ENCODE assay signal across 15 cellular contexts in genomic region chr15:39629906-39630305, GRCh38. TPM values are rescaled to one million over a fixed set of nuclear protein-coding genes. Genes with fewer than 3 reads are reported as not detected.
A peak's percentile ranks its signal among the peaks of the same experiment; 100 is the strongest.
DNase-seq lines count a peak whose midpoint lies in the region; ATAC-seq and FAIRE-seq lines count a peak whose summit lies in the region.
"Had no signal": no experiment of that assay in that cellular context is flagged by ENCODE, and none has a peak within 500 bp of the region (broad histone marks: within the 10 kb centered on the region; RNA-seq: fewer than 3 reads in every experiment).

No MANE protein-coding gene starts in this region.

- no peak for FAIRE-seq in GM19239 (lab: Jason Lieb, UNC)
- FAIRE-seq: D721Med had no signal

- no peaks in the 10 kb centered on the region for H3K9me3 ChIP-seq in CD8-positive, alpha-beta memory T cell (ENCODE audit: low read length)
- H3K9me3 ChIP-seq in mucosa of rectum (ENCODE audit: control insufficient read depth in 2 of 2, low read length in 2 of 2) = no peaks in the 10 kb centered on the region
- H3K9me3 ChIP-seq: esophagus muscularis mucosa, right atrium auricular region, thoracic aorta had no signal

- H3K4me3 ChIP-seq in CD8-positive, alpha-beta memory T cell (ENCODE audit: low read length) = no peak overlapping the region
- H3K4me3 ChIP-seq in mucosa of rectum (ENCODE audit: low read length in 2 of 2) = peak overlapping the region in 1 of 2 donors; percentile 29
- H3K4me3 ChIP-seq: esophagus muscularis mucosa, PC-9, right atrium auricular region, thoracic aorta had no signal

- H3K4me3 Mint-ChIP-seq in CD8-positive, alpha-beta memory T cell = peak overlapping the region in 5 of 7 donors; percentile 16 to 80 (median 63)
- no peak overlapping the region for H3K4me3 Mint-ChIP-seq in activated naive CD8-positive, alpha-beta T cell treated with anti-CD3 and anti-CD28 coated beads for 36 hours
- H3K4me3 Mint-ChIP-seq: mesothelial cell of epicardium had no signal

- H3K4me1 Mint-ChIP-seq in CD8-positive, alpha-beta memory T cell = peaks cover 63 to 65% (median 65%) of the 10 kb centered on the region in 3 donors
- H3K4me1 Mint-ChIP-seq in activated naive CD8-positive, alpha-beta T cell treated with anti-CD3 and anti-CD28 coated beads for 36 hours = peaks cover 48% of the 10 kb centered on the region

- H3K27ac Mint-ChIP-seq in CD8-positive, alpha-beta memory T cell = peak overlapping the region; percentile 87 to 100 (median 98)
- peak overlapping the region; percentile 84 for H3K27ac Mint-ChIP-seq in activated naive CD8-positive, alpha-beta T cell treated with anti-CD3 and anti-CD28 coated beads for 36 hours
- H3K27ac Mint-ChIP-seq: mesothelial cell of epicardium had no signal

- CTCF ChIA-PET in CD8-positive, alpha-beta memory T cell (lab: Charles Lee) = interaction anchor here (0.8 to 2.3 kb wide), 5 partner anchors 11 to 128 kb away, joined by 3 to 12 read pairs (median 6); no protein-coding TSS in a partner anchor

- H3K27ac ChIP-seq in CD8-positive, alpha-beta memory T cell (ENCODE audit: low read depth, low read length) = peak overlapping the region; percentile 51
- peak overlapping the region; percentile 93 to 95 for H3K27ac ChIP-seq in mucosa of rectum (ENCODE audit: low read depth in 2 of 2, low read length in 2 of 2)
- H3K27ac ChIP-seq: PC-9, thoracic aorta had no signal

- POLR2A ChIA-PET in CD8-positive, alpha-beta memory T cell (lab: Charles Lee) = interaction anchor here (1.1 kb wide), 1 partner anchor 18 kb away, joined by 3 read pairs; no protein-coding TSS in a partner anchor

- H3K9ac ChIP-seq in mucosa of rectum (ENCODE audit: low read depth in 1 of 2, low read length in 2 of 2) = peak overlapping the region; percentile 5 to 58

- no peaks in the 10 kb centered on the region for H3K27me3 ChIP-seq in CD8-positive, alpha-beta memory T cell (ENCODE audit: insufficient read depth, low read length, poor library complexity, severe bottlenecking)
- no peaks in the 10 kb centered on the region for H3K27me3 ChIP-seq in mucosa of rectum (ENCODE audit: control insufficient read depth in 2 of 2, insufficient read depth in 2 of 2, low read length in 2 of 2)
- H3K27me3 ChIP-seq: esophagus muscularis mucosa, right atrium auricular region had no signal

- ATAC-seq in GM18909 (IDR thresholded peaks at IDR 0.05; ENCODE audit: poor library complexity, unreplicated experiment) (no peak), HG02642 (IDR thresholded peaks at IDR 0.05; ENCODE audit: poor library complexity, unreplicated experiment) (no peak)

- peaks cover 64% of the 10 kb centered on the region for H3K4me1 ChIP-seq in CD8-positive, alpha-beta memory T cell (ENCODE audit: insufficient read depth, low read length)
- H3K4me1 ChIP-seq in mucosa of rectum (ENCODE audit: control insufficient read depth in 2 of 2, insufficient read depth in 2 of 2, low read length in 2 of 2) = peaks cover 44 to 63% of the 10 kb centered on the region in 2 donors

- no peaks in the 10 kb centered on the region for H3K36me3 ChIP-seq in CD8-positive, alpha-beta memory T cell (ENCODE audit: insufficient read depth, low read length)
- no peaks in the 10 kb centered on the region for H3K36me3 ChIP-seq in mucosa of rectum (ENCODE audit: control insufficient read depth in 2 of 2, insufficient read depth in 2 of 2, low read length in 2 of 2)
- H3K36me3 ChIP-seq: esophagus muscularis mucosa, right atrium auricular region, thoracic aorta had no signal

- no peaks in the 10 kb centered on the region for H3K27me3 Mint-ChIP-seq in CD8-positive, alpha-beta memory T cell
- H3K27me3 Mint-ChIP-seq in activated naive CD8-positive, alpha-beta T cell treated with anti-CD3 and anti-CD28 coated beads for 36 hours = no peaks in the 10 kb centered on the region
- H3K27me3 Mint-ChIP-seq: brain had no signal

- DNase-seq in CD8-positive, alpha-beta memory T cell = no peak
- DNase-seq in NCI-H1694 treated with DMSO at 0.1 percent for 48 hours (lab: John Stamatoyannopoulos, UW) (peak; percentile 34), GM19239 (ENCODE audit: insufficient read length, low spot score) (no peak)
- no peak for DNase-seq in activated naive CD8-positive, alpha-beta T cell treated with anti-CD3 and anti-CD28 coated beads for 36 hours
- DNase-seq: PC-9, T1000 had no signal

- peaks cover 0 to 1% (median 0%) of the 10 kb centered on the region in 5 donors for H3K9me3 Mint-ChIP-seq in CD8-positive, alpha-beta memory T cell
- H3K9me3 Mint-ChIP-seq in activated naive CD8-positive, alpha-beta T cell treated with anti-CD3 and anti-CD28 coated beads for 36 hours = peaks cover 9% of the 10 kb centered on the region
- H3K9me3 Mint-ChIP-seq: mesothelial cell of epicardium had no signal

- peaks cover 1 to 27% (median 3%) of the 10 kb centered on the region in 3 donors for H3K36me3 Mint-ChIP-seq in CD8-positive, alpha-beta memory T cell
- peaks cover 23% of the 10 kb centered on the region for H3K36me3 Mint-ChIP-seq in activated naive CD8-positive, alpha-beta T cell treated with anti-CD3 and anti-CD28 coated beads for 36 hours
- H3K36me3 Mint-ChIP-seq: brain, mesothelial cell of epicardium had no signal

RNA-seq across cellular contexts. Expression of gene THBS1, which starts 49.0 kb away (rescaled TPM):
- total RNA-seq in CD8-positive, alpha-beta memory T cell = 1 to 10 TPM; 6.6 to 6.9 TPM
- polyA plus RNA-seq in CD8-positive, alpha-beta memory T cell = 0.72 TPM
- total RNA-seq in activated naive CD8-positive, alpha-beta T cell treated with anti-CD3 and anti-CD28 coated beads for 36 hours = under 1 TPM; 0.62 to 0.68 TPM

Comparison
In these comparisons a context has a peak if more than half of its experiments do, and no peak if none do; other contexts are left out.
1. RNA of gene THBS1, which starts 49.0 kb away (total RNA-seq): 6.6 to 6.9 TPM in CD8-positive, alpha-beta memory T cell; 0.62 to 0.68 TPM in activated naive CD8-positive, alpha-beta T cell treated with anti-CD3 and anti-CD28 coated beads for 36 hours; every median in the first group is over 4 times any median in the second.